ENCODE assay signal across 7 cellular contexts in the genomic region with DNA sequence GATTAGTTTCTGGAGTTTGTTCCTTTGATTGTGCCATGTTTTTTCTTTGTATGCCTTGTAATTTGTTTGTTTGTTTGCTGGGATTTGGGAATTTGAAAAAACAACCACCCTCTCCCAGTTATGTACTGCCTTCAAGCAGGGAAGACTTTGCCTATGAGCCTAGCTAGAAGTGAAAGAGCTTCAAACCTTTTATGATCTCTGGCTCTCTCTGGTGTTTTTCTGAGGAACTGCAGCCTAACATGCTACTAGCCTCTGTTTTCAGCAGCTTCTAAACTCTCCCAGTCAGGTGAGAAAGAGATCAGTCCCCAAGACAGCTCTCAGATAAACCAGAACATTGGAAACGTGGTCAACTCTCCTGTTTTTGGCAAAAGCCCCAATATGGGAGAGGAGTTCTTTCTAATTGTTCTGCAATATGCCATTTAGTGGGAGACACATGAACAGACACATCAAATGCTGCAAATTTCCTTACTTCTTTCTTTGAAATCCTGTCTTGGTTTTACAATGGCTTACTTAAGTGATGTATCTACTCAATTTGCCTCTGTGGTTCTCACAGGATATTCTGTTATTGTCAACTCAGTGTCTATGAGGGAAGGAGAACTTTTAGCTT. TPM values are rescaled to one million over a fixed set of nuclear protein-coding genes. Genes with fewer than 3 reads are reported as not detected.
DNase-seq lines count a peak whose midpoint lies in the region; ATAC-seq and TF ChIP-seq lines count a peak whose summit lies in the region.

No MANE protein-coding gene starts in this region.

- H3K4me1 ChIP-seq in GM23338 (ENCODE audit: insufficient read depth) (no peaks in the 10 kb centered on the region), KMS-11 (ENCODE audit: low read depth, poor library complexity, severe bottlenecking) (no peaks in the 10 kb centered on the region)

- peaks cover 15% of the 10 kb centered on the region for H3K9me3 Mint-ChIP-seq in GM23338

- ATAC-seq in GM23338 = peak; percentile 97

- H3K4me2 ChIP-seq in GM23338 (no peak overlapping the region), KMS-11 (no peak overlapping the region)

- H3K27me3 Mint-ChIP-seq in GM23338 (ENCODE audit: insufficient read depth, low read depth, poor library complexity) = no peaks in the 10 kb centered on the region

- H2AFZ ChIP-seq in GM23338 (no peak overlapping the region), KMS-11 (ENCODE audit: low read depth) (no peak overlapping the region)

- no peaks in the 10 kb centered on the region for H3K9me2 ChIP-seq in GM23338 (ENCODE audit: insufficient read depth)

- peaks cover 18% of the 10 kb centered on the region for H4K20me1 ChIP-seq in GM23338 (replicated peaks; ENCODE audit: insufficient read depth)
- H4K20me1 ChIP-seq in KMS-11 (ENCODE audit: insufficient read depth) = no peaks in the 10 kb centered on the region

- peak; percentile 81 for TF ChIP-seq CTCF in GM10266 (IDR thresholded peaks at IDR 0.05; ENCODE audit: control insufficient read depth, insufficient read depth, low read depth, missing control alignments)
- peak; percentile 79 to 82 for TF ChIP-seq CTCF in GM23338 (conservative IDR thresholded peaks at IDR 0.05; ENCODE audit: low read depth in 2 of 2)
- TF ChIP-seq CTCF in KMS-11 (conservative IDR thresholded peaks at IDR 0.05; ENCODE audit: low read depth, low read length) = peak; percentile 57; the same call in 1 of the 2 replicates

- H3K4me3 ChIP-seq in GM23338 (no peak overlapping the region), KMS-11 (IDR thresholded peaks at IDR 0.05; ENCODE audit: insufficient read depth, low read depth, low read length) (no peak overlapping the region)

- H3K27ac ChIP-seq in GM23338 (ENCODE audit: low read depth) = no peak overlapping the region
- H3K27ac ChIP-seq in KMS-11 = no peak overlapping the region

- intact Hi-C loops in head of caudate nucleus (cut with DNase I) = no loop called here

- no peak overlapping the region for H3K4me3 Mint-ChIP-seq in GM23338

- no peaks in the 10 kb centered on the region for H3F3A ChIP-seq in GM23338 (replicated peaks; ENCODE audit: low read depth)

- H3K36me3 ChIP-seq in GM23338 (ENCODE audit: insufficient read depth) (peaks cover 7% of the 10 kb centered on the region; the same call in 1 of the 2 replicates), KMS-11 (ENCODE audit: insufficient read depth) (no peaks in the 10 kb centered on the region)

- peaks cover 44% of the 10 kb centered on the region for H3K36me3 Mint-ChIP-seq in GM23338 (ENCODE audit: low read depth)

- H3K4me1 Mint-ChIP-seq in GM23338 = peaks cover 9% of the 10 kb centered on the region

- DNase-seq in GM10266 (ENCODE audit: extremely low spot score) (peak; percentile 47), GM23338 (ENCODE audit: low spot score) (peak; percentile 92), OCI-M2 (lab: John Stamatoyannopoulos, UW; ENCODE audit: unreplicated experiment) (peak; percentile 65), head of caudate nucleus (peak in 28 of 42 donors; percentile 13 to 86 (median 56)), retina (peak; percentile 67)
- DNase-seq in activated gamma-delta T cell treated with anti-CD3 and anti-CD28 coated beads, Interleukin-2, amount 50 U/mL, for 16 hours (ENCODE audit: low read depth) = peak; percentile 28

- H3K27me3 ChIP-seq in GM23338 (ENCODE audit: insufficient read depth) (no peaks in the 10 kb centered on the region), KMS-11 (ENCODE audit: insufficient read depth, low read depth) (no peaks in the 10 kb centered on the region)

- no peak overlapping the region for H3K9ac ChIP-seq in KMS-11

- H3K79me2 ChIP-seq in GM23338 (replicated peaks; ENCODE audit: insufficient read depth) (peaks cover 98% of the 10 kb centered on the region), KMS-11 (ENCODE audit: insufficient read depth, low read depth) (no peaks in the 10 kb centered on the region)

- H3K27ac Mint-ChIP-seq in GM23338 = no peak overlapping the region

TF ChIP-seq in GM23338, 12 proteins besides CTCF, POLR2A, EP300 and RAD21:
- TF ChIP-seq, protein P1, sequence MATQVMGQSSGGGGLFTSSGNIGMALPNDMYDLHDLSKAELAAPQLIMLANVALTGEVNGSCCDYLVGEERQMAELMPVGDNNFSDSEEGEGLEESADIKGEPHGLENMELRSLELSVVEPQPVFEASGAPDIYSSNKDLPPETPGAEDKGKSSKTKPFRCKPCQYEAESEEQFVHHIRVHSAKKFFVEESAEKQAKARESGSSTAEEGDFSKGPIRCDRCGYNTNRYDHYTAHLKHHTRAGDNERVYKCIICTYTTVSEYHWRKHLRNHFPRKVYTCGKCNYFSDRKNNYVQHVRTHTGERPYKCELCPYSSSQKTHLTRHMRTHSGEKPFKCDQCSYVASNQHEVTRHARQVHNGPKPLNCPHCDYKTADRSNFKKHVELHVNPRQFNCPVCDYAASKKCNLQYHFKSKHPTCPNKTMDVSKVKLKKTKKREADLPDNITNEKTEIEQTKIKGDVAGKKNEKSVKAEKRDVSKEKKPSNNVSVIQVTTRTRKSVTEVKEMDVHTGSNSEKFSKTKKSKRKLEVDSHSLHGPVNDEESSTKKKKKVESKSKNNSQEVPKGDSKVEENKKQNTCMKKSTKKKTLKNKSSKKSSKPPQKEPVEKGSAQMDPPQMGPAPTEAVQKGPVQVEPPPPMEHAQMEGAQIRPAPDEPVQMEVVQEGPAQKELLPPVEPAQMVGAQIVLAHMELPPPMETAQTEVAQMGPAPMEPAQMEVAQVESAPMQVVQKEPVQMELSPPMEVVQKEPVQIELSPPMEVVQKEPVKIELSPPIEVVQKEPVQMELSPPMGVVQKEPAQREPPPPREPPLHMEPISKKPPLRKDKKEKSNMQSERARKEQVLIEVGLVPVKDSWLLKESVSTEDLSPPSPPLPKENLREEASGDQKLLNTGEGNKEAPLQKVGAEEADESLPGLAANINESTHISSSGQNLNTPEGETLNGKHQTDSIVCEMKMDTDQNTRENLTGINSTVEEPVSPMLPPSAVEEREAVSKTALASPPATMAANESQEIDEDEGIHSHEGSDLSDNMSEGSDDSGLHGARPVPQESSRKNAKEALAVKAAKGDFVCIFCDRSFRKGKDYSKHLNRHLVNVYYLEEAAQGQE (IDR thresholded peaks at IDR 0.05; ENCODE audit: unreplicated experiment) = no peak
- TF ChIP-seq, protein P2, sequence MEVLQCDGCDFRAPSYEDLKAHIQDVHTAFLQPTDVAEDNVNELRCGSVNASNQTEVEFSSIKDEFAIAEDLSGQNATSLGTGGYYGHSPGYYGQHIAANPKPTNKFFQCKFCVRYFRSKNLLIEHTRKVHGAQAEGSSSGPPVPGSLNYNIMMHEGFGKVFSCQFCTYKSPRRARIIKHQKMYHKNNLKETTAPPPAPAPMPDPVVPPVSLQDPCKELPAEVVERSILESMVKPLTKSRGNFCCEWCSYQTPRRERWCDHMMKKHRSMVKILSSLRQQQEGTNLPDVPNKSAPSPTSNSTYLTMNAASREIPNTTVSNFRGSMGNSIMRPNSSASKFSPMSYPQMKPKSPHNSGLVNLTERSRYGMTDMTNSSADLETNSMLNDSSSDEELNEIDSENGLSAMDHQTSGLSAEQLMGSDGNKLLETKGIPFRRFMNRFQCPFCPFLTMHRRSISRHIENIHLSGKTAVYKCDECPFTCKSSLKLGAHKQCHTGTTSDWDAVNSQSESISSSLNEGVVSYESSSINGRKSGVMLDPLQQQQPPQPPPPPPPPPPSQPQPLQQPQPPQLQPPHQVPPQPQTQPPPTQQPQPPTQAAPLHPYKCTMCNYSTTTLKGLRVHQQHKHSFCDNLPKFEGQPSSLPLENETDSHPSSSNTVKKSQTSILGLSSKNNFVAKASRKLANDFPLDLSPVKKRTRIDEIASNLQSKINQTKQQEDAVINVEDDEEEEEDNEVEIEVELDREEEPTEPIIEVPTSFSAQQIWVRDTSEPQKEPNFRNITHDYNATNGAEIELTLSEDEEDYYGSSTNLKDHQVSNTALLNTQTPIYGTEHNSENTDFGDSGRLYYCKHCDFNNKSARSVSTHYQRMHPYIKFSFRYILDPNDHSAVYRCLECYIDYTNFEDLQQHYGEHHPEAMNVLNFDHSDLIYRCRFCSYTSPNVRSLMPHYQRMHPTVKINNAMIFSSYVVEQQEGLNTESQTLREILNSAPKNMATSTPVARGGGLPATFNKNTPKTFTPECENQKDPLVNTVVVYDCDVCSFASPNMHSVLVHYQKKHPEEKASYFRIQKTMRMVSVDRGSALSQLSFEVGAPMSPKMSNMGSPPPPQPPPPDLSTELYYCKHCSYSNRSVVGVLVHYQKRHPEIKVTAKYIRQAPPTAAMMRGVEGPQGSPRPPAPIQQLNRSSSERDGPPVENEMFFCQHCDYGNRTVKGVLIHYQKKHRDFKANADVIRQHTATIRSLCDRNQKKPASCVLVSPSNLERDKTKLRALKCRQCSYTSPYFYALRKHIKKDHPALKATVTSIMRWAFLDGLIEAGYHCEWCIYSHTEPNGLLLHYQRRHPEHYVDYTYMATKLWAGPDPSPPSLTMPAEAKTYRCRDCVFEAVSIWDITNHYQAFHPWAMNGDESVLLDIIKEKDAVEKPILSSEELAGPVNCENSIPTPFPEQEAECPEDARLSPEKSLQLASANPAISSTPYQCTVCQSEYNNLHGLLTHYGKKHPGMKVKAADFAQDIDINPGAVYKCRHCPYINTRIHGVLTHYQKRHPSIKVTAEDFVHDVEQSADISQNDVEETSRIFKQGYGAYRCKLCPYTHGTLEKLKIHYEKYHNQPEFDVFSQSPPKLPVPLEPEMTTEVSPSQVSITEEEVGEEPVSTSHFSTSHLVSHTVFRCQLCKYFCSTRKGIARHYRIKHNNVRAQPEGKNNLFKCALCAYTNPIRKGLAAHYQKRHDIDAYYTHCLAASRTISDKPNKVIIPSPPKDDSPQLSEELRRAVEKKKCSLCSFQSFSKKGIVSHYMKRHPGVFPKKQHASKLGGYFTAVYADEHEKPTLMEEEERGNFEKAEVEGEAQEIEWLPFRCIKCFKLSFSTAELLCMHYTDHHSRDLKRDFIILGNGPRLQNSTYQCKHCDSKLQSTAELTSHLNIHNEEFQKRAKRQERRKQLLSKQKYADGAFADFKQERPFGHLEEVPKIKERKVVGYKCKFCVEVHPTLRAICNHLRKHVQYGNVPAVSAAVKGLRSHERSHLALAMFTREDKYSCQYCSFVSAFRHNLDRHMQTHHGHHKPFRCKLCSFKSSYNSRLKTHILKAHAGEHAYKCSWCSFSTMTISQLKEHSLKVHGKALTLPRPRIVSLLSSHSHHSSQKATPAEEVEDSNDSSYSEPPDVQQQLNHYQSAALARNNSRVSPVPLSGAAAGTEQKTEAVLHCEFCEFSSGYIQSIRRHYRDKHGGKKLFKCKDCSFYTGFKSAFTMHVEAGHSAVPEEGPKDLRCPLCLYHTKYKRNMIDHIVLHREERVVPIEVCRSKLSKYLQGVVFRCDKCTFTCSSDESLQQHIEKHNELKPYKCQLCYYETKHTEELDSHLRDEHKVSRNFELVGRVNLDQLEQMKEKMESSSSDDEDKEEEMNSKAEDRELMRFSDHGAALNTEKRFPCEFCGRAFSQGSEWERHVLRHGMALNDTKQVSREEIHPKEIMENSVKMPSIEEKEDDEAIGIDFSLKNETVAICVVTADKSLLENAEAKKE (CRISPR knock-in tag; IDR thresholded peaks at IDR 0.05) = no peak
- TF ChIP-seq POLR2AphosphoS5 (IDR thresholded peaks at IDR 0.05; ENCODE audit: low read depth) = no peak
- no peak for TF ChIP-seq ZNF114 (CRISPR knock-in tag; IDR thresholded peaks at IDR 0.05)
- TF ChIP-seq EZH2 (IDR thresholded peaks at IDR 0.05; ENCODE audit: low read depth, unreplicated experiment) = no peak

RNA-seq across cellular contexts. Expression of a gene that starts 58.9 kb away (rescaled TPM):
- total RNA-seq in GM23338 (2014; rRNA removed; shearing (Covaris generic)) = 41.8 and 43.0 TPM in 2 replicates
- 15.4 and 17.6 TPM in 2 replicates for polyA plus RNA-seq in GM23338 (2016; fragmentation: Nextera tagmentation; extraction: Ambion mirVana)

Comparison
In these comparisons a context has a peak if more than half of its experiments do, and no peak if none do; other contexts are left out.
1. DNase-seq: peak in every context shown above with its lines; median percentile 92 in GM23338; 67 in retina; 65 in OCI-M2; 56 in head of caudate nucleus; 47 in GM10266; 28 in activated gamma-delta T cell treated with anti-CD3 and anti-CD28 coated beads, Interleukin-2, amount 50 U/mL, for 16 hours.